31 cellular contexts compared by ENCODE assay signal in the genomic region with DNA sequence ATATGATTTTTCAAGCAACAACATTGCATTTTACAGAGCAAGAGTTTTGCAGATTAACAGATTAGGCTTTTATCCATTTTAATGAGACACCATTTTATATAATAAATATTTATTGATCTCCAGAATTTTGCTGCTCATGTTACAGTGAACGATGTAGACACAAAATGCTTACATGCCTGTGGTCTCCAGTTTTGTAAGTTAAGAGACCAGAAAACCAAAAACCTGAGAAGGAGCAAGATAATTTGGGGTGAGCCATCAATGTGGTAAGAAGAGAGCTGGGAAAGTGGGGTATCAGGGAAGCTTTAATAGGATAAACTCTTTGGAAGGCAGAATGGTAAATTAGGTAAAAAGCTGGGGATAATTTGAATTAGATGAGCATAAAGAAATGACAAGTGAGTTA.
"Had no signal": no experiment of that assay in that cellular context is flagged by ENCODE, and none has a peak within 500 bp of the region (broad histone marks: within the 10 kb centered on the region; RNA-seq: fewer than 3 reads in every experiment).

No MANE protein-coding gene starts in this region.

- H3K4me1 ChIP-seq: body of pancreas, colonic mucosa, esophagus squamous epithelium, foreskin keratinocyte, gastrocnemius medialis, heart left ventricle had no signal

- FAIRE-seq: endometrium, endothelial cell of umbilical vein had no signal

- ATAC-seq: activated CD4-positive, CD25-positive, alpha-beta regulatory T cell treated with anti-CD3 and anti-CD28 coated beads, Interleukin-2, amount 50 U/mL, for 24 hours; activated CD8-positive, alpha-beta T cell treated with anti-CD3 and anti-CD28 coated beads for 36 hours; activated T-cell treated with anti-CD3 and anti-CD28 coated beads, Interleukin-2, amount 50 U/mL, for 4 hours; activated T-helper 17 cell treated with anti-CD3 and anti-CD28 coated beads, Interleukin-2, amount 50 U/mL, for 72 hours; body of pancreas; foreskin keratinocyte; gastrocnemius medialis; heart left ventricle; T-helper 17 cell had no signal

- H3K27ac ChIP-seq: body of pancreas, colonic mucosa, epithelial cell of prostate, esophagus squamous epithelium, foreskin keratinocyte, gastrocnemius medialis, heart left ventricle, WERI-Rb-1 had no signal

- H3K27me3 ChIP-seq: body of pancreas, colonic mucosa, esophagus squamous epithelium, foreskin keratinocyte, gastrocnemius medialis, heart left ventricle had no signal

- H3K9me3 ChIP-seq: body of pancreas, colonic mucosa, gastrocnemius medialis had no signal

- DNase-seq: activated B cell treated with CpG ODN at 0.5 μM for 24 hours; activated CD4-positive, alpha-beta T cell treated with anti-CD3 and anti-CD28 coated beads for 48 hours; activated CD4-positive, alpha-beta T cell treated with anti-CD3 and anti-CD28 coated beads, Interleukin-2, amount 50 U/mL, for 1 hour; activated CD4-positive, alpha-beta T cell treated with anti-CD3 and anti-CD28 coated beads, Interleukin-2, amount 50 U/mL, for 48 hours; activated CD8-positive, alpha-beta memory T cell treated with anti-CD3 and anti-CD28 coated beads for 24 hours; activated CD8-positive, alpha-beta T cell treated with anti-CD3 and anti-CD28 coated beads for 36 hours; activated effector memory CD4-positive, alpha-beta T cell treated with Interleukin-2 at 50 U/mL for 16 hours; activated gamma-delta T cell treated with Interleukin-2 at 50 U/mL for 16 hours; activated naive CD4-positive, alpha-beta T cell treated with anti-CD3 and anti-CD28 coated beads, Interleukin-2, amount 50 U/mL, for 16 hours; activated naive CD4-positive, alpha-beta T cell treated with Interleukin-2 at 50 U/mL for 16 hours; activated T-cell treated with anti-CD3 and anti-CD28 coated beads, Interleukin-2, amount 50 U/mL, for 4 hours; amygdala; aorta; body of pancreas; caudate nucleus; colonic mucosa; effector CD8-positive, alpha-beta T cell; esophagus squamous epithelium; foreskin keratinocyte; gastrocnemius medialis; glutamatergic neuron; heart left ventricle; T-helper 1 cell; T-helper 17 cell; T1000; WERI-Rb-1 had no signal

- H3K36me3 ChIP-seq: colonic mucosa, esophagus squamous epithelium, gastrocnemius medialis, heart left ventricle, WERI-Rb-1 had no signal

- H3K4me3 ChIP-seq: body of pancreas, colonic mucosa, esophagus squamous epithelium, gastrocnemius medialis, heart left ventricle had no signal
